8 cellular contexts compared by ENCODE assay signal in genomic region chr13:113393572-113394503, GRCh38. TPM values are rescaled to one million over a fixed set of nuclear protein-coding genes. Genes with fewer than 3 reads are reported as not detected.
A peak's percentile ranks its signal among the peaks of the same experiment; 100 is the strongest.
DNase-seq lines count a peak whose midpoint lies in the region; ATAC-seq and TF ChIP-seq lines count a peak whose summit lies in the region.

No MANE protein-coding gene starts in this region.

- H3K36me3 ChIP-seq in ACC112 (ENCODE audit: insufficient read depth, low read length), result no peaks in the 10 kb centered on the region
- H3K36me3 ChIP-seq in kidney epithelial cell (ENCODE audit: control insufficient read depth, insufficient read depth, low read length), result no peaks in the 10 kb centered on the region

- H3K27me3 ChIP-seq in ACC112 (ENCODE audit: insufficient read depth, low read length) (no peaks in the 10 kb centered on the region), kidney epithelial cell (ENCODE audit: control insufficient read depth, insufficient read depth, low read length) (peaks cover under 1% of the 10 kb centered on the region)

- peak overlapping the region; percentile 67 for H2AFZ ChIP-seq in ACC112 (ENCODE audit: low read length, unreplicated experiment)

- H3K36me3 Mint-ChIP-seq in activated B cell treated with CpG ODN at 0.5 μM for 24 hours (ENCODE audit: low read depth), result no peaks in the 10 kb centered on the region

- no peak overlapping the region for H3K27ac ChIP-seq in ACC112 (ENCODE audit: low read depth, low read length)
- H3K27ac ChIP-seq in caudate nucleus (ENCODE audit: low read depth, low read length), result no peak overlapping the region

- POLR2A ChIA-PET in activated B cell treated with CpG ODN at 0.5 μM for 24 hours (lab: Charles Lee), result no interaction called here

- peak overlapping the region; percentile 84 for H3K4me3 Mint-ChIP-seq in activated B cell treated with CpG ODN at 0.5 μM for 24 hours

- peak; percentile 98 for ATAC-seq in GM18511 (IDR thresholded peaks at IDR 0.05; ENCODE audit: unreplicated experiment)
- peak; percentile 93 for ATAC-seq in HG03025 (IDR thresholded peaks at IDR 0.05; ENCODE audit: low FRiP score, unreplicated experiment)
- ATAC-seq in activated B cell treated with CpG ODN at 0.5 μM for 24 hours (ENCODE audit: low read depth), result peak; percentile 98

- peaks cover 8% of the 10 kb centered on the region for H3K4me1 Mint-ChIP-seq in activated B cell treated with CpG ODN at 0.5 μM for 24 hours

- no peak for TF ChIP-seq CTCF in activated B cell treated with CpG ODN at 0.5 μM for 24 hours (IDR thresholded peaks at IDR 0.05)
- TF ChIP-seq CTCF in kidney epithelial cell (IDR thresholded peaks at IDR 0.05; ENCODE audit: insufficient read depth, low read length, poor library complexity, severe bottlenecking), result no peak

- H3K27me3 Mint-ChIP-seq in activated B cell treated with CpG ODN at 0.5 μM for 24 hours, result no peaks in the 10 kb centered on the region

- intact Hi-C loops in activated B cell treated with CpG ODN at 0.5 μM for 24 hours (cut with micrococcal nuclease), result loop anchor here (1.0 to 10.0 kb wide), 6 partner anchors 52 to 1919 kb away; partner anchors contain the start of genes CUL4A, DCUN1D2 and PCID2

- H3K4me3 ChIP-seq in ACC112 (ENCODE audit: low read depth, low read length) (peak overlapping the region; percentile 83), kidney epithelial cell (ENCODE audit: low read depth, low read length) (peak overlapping the region; percentile 56)

- peaks cover 5% of the 10 kb centered on the region for H3K4me1 ChIP-seq in ACC112 (ENCODE audit: control insufficient read depth, insufficient read depth, low read length, unreplicated experiment)

- peak; percentile 5 for DNase-seq in NCI-H2107 treated with DMSO at 0.1 percent for 48 hours (lab: John Stamatoyannopoulos, UW; ENCODE audit: unreplicated experiment)
- DNase-seq in activated B cell treated with CpG ODN at 0.5 μM for 24 hours, result peak; percentile 88
- peak in 54 of 61 donors; percentile 10 to 78 (median 51) for DNase-seq in caudate nucleus (lab: John Stamatoyannopoulos, UW)
- no peak for DNase-seq in kidney epithelial cell (ENCODE audit: low read depth)
- DNase-seq in stimulated activated CD4-positive, alpha-beta T cell treated with anti-CD3 and anti-CD28 coated beads, Interleukin-15, amount 100 ng/mL, for 48 hours (ENCODE audit: low read depth in 2 of 2), result peak; percentile 73 to 74

- CTCF ChIA-PET in activated B cell treated with CpG ODN at 0.5 μM for 24 hours (lab: Charles Lee), result interaction anchor here (0.6 to 2.9 kb wide), 7 partner anchors 34 to 454 kb away, joined by 3 to 18 read pairs (median 3); no protein-coding TSS in a partner anchor

- H3K27ac Mint-ChIP-seq in activated B cell treated with CpG ODN at 0.5 μM for 24 hours, result peak overlapping the region; percentile 50

- peaks cover 2% of the 10 kb centered on the region for H3K9me3 Mint-ChIP-seq in activated B cell treated with CpG ODN at 0.5 μM for 24 hours

- no peaks in the 10 kb centered on the region for H3K79me2 ChIP-seq in ACC112 (ENCODE audit: control insufficient read depth, insufficient read depth, low read length, unreplicated experiment)

RNA-seq across cellular contexts. Expression of gene GRTP1, which starts 29.9 kb away (rescaled TPM):
- total RNA-seq in activated B cell treated with CpG ODN at 0.5 μM for 24 hours (not detected in 2 replicates), kidney epithelial cell (2.3 and 5.4 TPM in 2 replicates)

RNA-seq across cellular contexts. Expression of gene ADPRHL1, which starts 59.5 kb away (rescaled TPM):
- 0.84 and 0.93 TPM in 2 replicates for total RNA-seq in activated B cell treated with CpG ODN at 0.5 μM for 24 hours
- 0.75 and 0.84 TPM in 2 replicates for total RNA-seq in kidney epithelial cell
